Comparison of ENCODE assay signal across 1 cellular context in genomic region chr11:92204731-92205130, GRCh38.
TF ChIP-seq lines count a peak whose summit lies in the region.

No MANE protein-coding gene starts in this region.

TF ChIP-seq in H1, 55 proteins besides CTCF, POLR2A, EP300 and RAD21 (continued from another document):
- no peak for TF ChIP-seq USF2 (IDR thresholded peaks at IDR 0.05; ENCODE audit: low read length)
- TF ChIP-seq SRF (IDR thresholded peaks at IDR 0.05; ENCODE audit: low read depth, low read length): no peak
- TF ChIP-seq SAP30 (IDR thresholded peaks at IDR 0.05; ENCODE audit: insufficient read depth, insufficient replicate concordance, low read length): no peak
- no peak for TF ChIP-seq KDM5A (IDR thresholded peaks at IDR 0.05; ENCODE audit: low read length)
